Comparison of ENCODE assay signal across 1 cellular context in genomic region chr2:42201228-42201855, GRCh38.
TF ChIP-seq lines count a peak whose summit lies in the region.

No MANE protein-coding gene starts in this region.

TF ChIP-seq in K562, 482 proteins besides CTCF, POLR2A, EP300 and RAD21 (continued from another document):
- TF ChIP-seq CHD7 (IDR thresholded peaks at IDR 0.05; ENCODE audit: low read depth, low read length): no peak
